Comparison of ENCODE assay signal across 11 cellular contexts in genomic region chr12:46944104-46944503, GRCh38.
DNase-seq lines count a peak whose midpoint lies in the region; ATAC-seq and TF ChIP-seq lines count a peak whose summit lies in the region.
"Had no signal": no experiment of that assay in that cellular context is flagged by ENCODE, and none has a peak within 500 bp of the region (broad histone marks: within the 10 kb centered on the region; RNA-seq: fewer than 3 reads in every experiment).

No MANE protein-coding gene starts in this region.

- H3K27me3 ChIP-seq in ACC112 (ENCODE audit: insufficient read depth, low read length), result no peaks in the 10 kb centered on the region
- H3K27me3 ChIP-seq in HCT116 (ENCODE audit: insufficient read depth, low read length), result no peaks in the 10 kb centered on the region
- H3K27me3 ChIP-seq in HAP-1 (ENCODE audit: low read depth), result no peaks in the 10 kb centered on the region

- H3K4me1 ChIP-seq in ACC112 (ENCODE audit: control insufficient read depth, insufficient read depth, low read length, unreplicated experiment) (peaks cover 26% of the 10 kb centered on the region), HCT116 (ENCODE audit: control insufficient read depth in 1 of 2, insufficient read depth in 2 of 2, low read length in 2 of 2) (peaks cover 0 to 13% of the 10 kb centered on the region in 2 experiments; a peak in 2 of 4 replicates), HAP-1 (no peaks in the 10 kb centered on the region)

- in situ Hi-C loops in SK-MEL-5 (cut with HindIII; ENCODE audit: low pct_unique_long_range_greater_than_20kb, low sequenced_read_pairs) (no loop called here), HAP-1 (cut with MboI; ENCODE audit: low sequenced_read_pairs) (no loop called here)

- TF ChIP-seq CTCF in HCT116 (IDR thresholded peaks at IDR 0.05 in 2 of 3, conservative IDR thresholded peaks at IDR 0.05 in 1 of 3; ENCODE audit: borderline replicate concordance in 1 of 3, insufficient read depth in 1 of 3, low read depth in 2 of 3, low read length in 2 of 3), result 0 out of 6 replicates have a peak, but pooled peaks of 2 of the 3 experiments have one; percentile 18 to 24

- H3K79me2 ChIP-seq in ACC112 (ENCODE audit: control insufficient read depth, insufficient read depth, low read length, unreplicated experiment), result no peaks in the 10 kb centered on the region
- H3K79me2 ChIP-seq in HCT116 (ENCODE audit: insufficient read depth, low read length), result no peaks in the 10 kb centered on the region

- no peak overlapping the region for H3K4me2 ChIP-seq in HCT116 (ENCODE audit: low read length)

- H3K36me3 ChIP-seq in ACC112 (ENCODE audit: insufficient read depth, low read length) (no peaks in the 10 kb centered on the region), HCT116 (ENCODE audit: control insufficient read depth in 1 of 2, insufficient read depth in 2 of 2, low read length in 2 of 2) (no peaks in the 10 kb centered on the region), HAP-1 (replicated peaks) (no peaks in the 10 kb centered on the region)

- intact Hi-C loops in HCT116 (cut with micrococcal nuclease), result no loop called here

- no peaks in the 10 kb centered on the region for H3K9me3 ChIP-seq in HCT116 (ENCODE audit: control insufficient read depth in 1 of 2, insufficient read depth in 1 of 2, low read depth in 1 of 2, low read length in 2 of 2)
- H3K9me3 ChIP-seq in HAP-1, result no peaks in the 10 kb centered on the region

- TF ChIP-seq RAD21 in HCT116 (IDR thresholded peaks at IDR 0.05; ENCODE audit: low read depth), result 0 out of 2 replicates have a peak, but pooled peaks have one; percentile 14

- CTCF ChIA-PET in HCT116 (lab: Charles Lee), result interaction anchor here (0.8 to 1.4 kb wide), 4 partner anchors 8 to 819 kb away, joined by 3 to 4 read pairs (median 3); no protein-coding TSS in a partner anchor

- TF ChIP-seq POLR2A in HCT116 (IDR thresholded peaks at IDR 0.05; ENCODE audit: borderline replicate concordance, extremely low read depth, insufficient read depth, insufficient read length), result no peak

- H2AFZ ChIP-seq in ACC112 (ENCODE audit: low read length, unreplicated experiment), result peak overlapping the region; percentile 48
- H2AFZ ChIP-seq in HCT116 (ENCODE audit: low read depth, low read length, poor library complexity, severe bottlenecking), result peak overlapping the region; percentile 41

- DNase-seq in HCT116 (ENCODE audit: low read depth, low spot score) (peak; percentile 37), SK-MEL-5 (ENCODE audit: low read depth, low spot score) (peak; percentile 21), glomerular visceral epithelial cell (ENCODE audit: extremely low spot score) (peak; percentile 28), medulla oblongata (ENCODE audit: extremely low spot score) (no peak), HAP-1 (ENCODE audit: low spot score in 2 of 2) (no peak)
- DNase-seq: DMS79 treated with DMSO at 0.1 percent for 48 hours; NCI-H2081; stimulated activated naive CD8-positive, alpha-beta T cell treated with anti-CD3 and anti-CD28 coated beads, Interleukin-15, Interleukin-2, amounts not matched to agents 100 U/mL and 50 U/mL, for 24 hours had no signal

- RAD21 ChIA-PET in HCT116 (lab: Charles Lee; ENCODE audit: low non-redundant PET in 1 of 2, low total read pairs in 2 of 2, uncharacterized antibody in 2 of 2, unreplicated experiment in 2 of 2), result no interaction called here

- no peak overlapping the region for H3K27ac ChIP-seq in ACC112 (ENCODE audit: low read depth, low read length)
- H3K27ac ChIP-seq in HCT116 (ENCODE audit: low read depth, low read length), result no peak overlapping the region

- POLR2A ChIA-PET in HCT116 (lab: Charles Lee), result no interaction called here

- no peak overlapping the region for H3K9ac ChIP-seq in HCT116 (ENCODE audit: low read length)

- ATAC-seq in HCT116 (peak; percentile 85), HG03108 (IDR thresholded peaks at IDR 0.05; ENCODE audit: unreplicated experiment) (no peak), GM19035 (IDR thresholded peaks at IDR 0.05; ENCODE audit: unreplicated experiment) (no peak)
- ATAC-seq: stimulated activated naive CD8-positive, alpha-beta T cell treated with anti-CD3 and anti-CD28 coated beads, Interleukin-15, Interleukin-2, amounts not matched to agents 100 U/mL and 50 U/mL, for 24 hours had no signal

- H3K4me3 ChIP-seq in ACC112 (ENCODE audit: low read depth, low read length) (no peak overlapping the region), HCT116 (replicated peaks in 1 of 2; ENCODE audit: low read depth in 1 of 2, low read length in 2 of 2) (no peak overlapping the region), HAP-1 (no peak overlapping the region)

- H3K9me2 ChIP-seq in HCT116 (ENCODE audit: insufficient read depth), result no peaks in the 10 kb centered on the region

- BruUV-seq in HCT116 (replicated peaks; lab: Mats Ljungman, UMichigan), result no TSS peak

- H4K20me1 ChIP-seq in HCT116 (ENCODE audit: insufficient read depth), result no peaks in the 10 kb centered on the region

TF ChIP-seq in HCT116, 20 proteins besides CTCF, POLR2A, EP300 and RAD21:
- TF ChIP-seq EZH2 (IDR thresholded peaks at IDR 0.05) (no peak), CBX3 (IDR thresholded peaks at IDR 0.05; ENCODE audit: low read depth) (peak; percentile 57; the same call in 1 of the 2 replicates), ELF1 (IDR thresholded peaks at IDR 0.05; ENCODE audit: borderline replicate concordance, low read depth) (no peak), MAX (IDR thresholded peaks at IDR 0.05) (peak; percentile 86), REST (IDR thresholded peaks at IDR 0.05; ENCODE audit: low read depth) (no peak), SRF (IDR thresholded peaks at IDR 0.05; ENCODE audit: low read depth) (no peak)

Comparison
In these comparisons a context has a peak if more than half of its experiments do, and no peak if none do; other contexts are left out.
1. DNase-seq: peak in HCT116 (single experiment), SK-MEL-5 (single experiment) and glomerular visceral epithelial cell (single experiment); none in medulla oblongata (single experiment) and HAP-1 (0 of 2).